Comparison of ENCODE assay signal across 17 cellular contexts in genomic region chr20:62723768-62724420, GRCh38. TPM values are rescaled to one million over a fixed set of nuclear protein-coding genes. Genes with fewer than 3 reads are reported as not detected.
"Had no signal": no experiment of that assay in that cellular context is flagged by ENCODE, and none has a peak within 500 bp of the region (broad histone marks: within the 10 kb centered on the region; RNA-seq: fewer than 3 reads in every experiment).

No MANE protein-coding gene starts in this region.

- H3K36me3 ChIP-seq: adrenal gland, colonic mucosa, ovary had no signal

- H3K27me3 ChIP-seq: colonic mucosa, ovary had no signal

- ATAC-seq: activated T-cell treated with anti-CD3 and anti-CD28 coated beads, Interleukin-2, amount 50 U/mL, for 4 hours; esophagus mucosa; T-helper 17 cell had no signal

- H3K9me3 ChIP-seq: colonic mucosa, ovary had no signal

- H3K4me3 ChIP-seq: adrenal gland, colonic mucosa, lung, ovary had no signal

- H3K4me1 ChIP-seq: adrenal gland, colonic mucosa had no signal

- DNase-seq: activated CD4-positive, alpha-beta memory T cell treated with anti-CD3 and anti-CD28 coated beads, Interleukin-2, amount 10 ng/mL, durations not matched to agents 7 days and 5 days; activated CD4-positive, alpha-beta T cell treated with anti-CD3 and anti-CD28 coated beads for 4 hours; activated T-cell treated with anti-CD3 and anti-CD28 coated beads, Interleukin-2, amount 50 U/mL, for 4 hours; colonic mucosa; hippocampal formation; ovary; stimulated activated CD4-positive, alpha-beta T cell treated with anti-CD3 and anti-CD28 coated beads, Interleukin-15, amount 100 ng/mL, for 24 hours; stimulated activated CD4-positive, alpha-beta T cell treated with anti-CD3 and anti-CD28 coated beads, Interleukin-4, amount 100 ng/mL, for 24 hours; stimulated activated CD8-positive, alpha-beta memory T cell treated with anti-CD3 and anti-CD28 coated beads, Interleukin-4, amount 100 ng/mL, for 48 hours; stimulated activated naive CD4-positive, alpha-beta T cell treated with Interleukin-2 at 50 U/mL for 16 hours; T-helper 17 cell; trophoblast cell had no signal

- H3K27ac ChIP-seq: adrenal gland, colonic mucosa, ovary had no signal

RNA-seq across cellular contexts. Expression of gene NTSR1, which starts 15.3 kb away (rescaled TPM):
- total RNA-seq: activated CD4-positive, alpha-beta memory T cell treated with anti-CD3 and anti-CD28 coated beads, Interleukin-2, amount 10 ng/mL, durations not matched to agents 7 days and 5 days; esophagus mucosa; myocyte; neural crest cell had no signal
